7 cellular contexts compared by ENCODE assay signal in the genomic region with DNA sequence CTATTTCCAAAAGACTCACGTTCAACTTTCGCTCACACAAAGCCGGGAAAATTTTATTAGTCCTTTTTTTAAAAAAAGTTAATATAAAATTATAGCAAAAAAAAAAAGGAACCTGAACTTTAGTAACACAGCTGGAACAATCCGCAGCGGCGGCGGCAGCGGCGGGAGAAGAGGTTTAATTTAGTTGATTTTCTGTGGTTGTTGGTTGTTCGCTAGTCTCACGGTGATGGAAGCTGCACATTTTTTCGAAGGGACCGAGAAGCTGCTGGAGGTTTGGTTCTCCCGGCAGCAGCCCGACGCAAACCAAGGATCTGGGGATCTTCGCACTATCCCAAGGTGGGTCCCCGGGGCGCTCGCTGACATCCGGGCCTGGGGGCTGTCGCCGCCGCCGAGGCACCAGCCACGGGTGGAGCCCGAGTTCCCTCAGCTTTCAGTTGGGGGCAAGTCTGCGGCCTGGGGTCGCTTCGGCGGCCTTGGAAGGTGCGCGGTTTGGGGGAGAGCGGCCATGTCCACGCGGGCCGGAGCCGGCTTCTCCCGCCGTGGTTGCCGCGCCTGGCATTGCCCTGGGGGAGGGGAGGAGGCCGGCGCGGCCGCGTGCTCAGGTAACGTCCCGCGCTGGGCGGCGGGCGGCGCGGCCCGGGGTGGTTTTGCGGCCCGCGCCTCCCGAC. TPM values are rescaled to one million over a fixed set of nuclear protein-coding genes. Genes with fewer than 3 reads are reported as not detected.
DNase-seq lines count a peak whose midpoint lies in the region; ATAC-seq and TF ChIP-seq lines count a peak whose summit lies in the region.

No MANE protein-coding gene starts in this region.

- H3K27me3 ChIP-seq in hepatocyte, result no peaks in the 10 kb centered on the region
- no peaks in the 10 kb centered on the region for H3K27me3 ChIP-seq in skeletal muscle tissue (ENCODE audit: control insufficient read depth in 3 of 3, insufficient read depth in 3 of 3, low read length in 3 of 3)

- no peaks in the 10 kb centered on the region for H3K9me2 ChIP-seq in hepatocyte (replicated peaks; ENCODE audit: insufficient read depth)

- peak overlapping the region; percentile 96 to 98 (median 96) for H3K9ac ChIP-seq in skeletal muscle tissue (ENCODE audit: low read depth in 1 of 3, low read length in 3 of 3)

- H4K20me1 ChIP-seq in hepatocyte (ENCODE audit: insufficient read depth, poor library complexity, severe bottlenecking), result peaks cover 47% of the 10 kb centered on the region

- H3K36me3 ChIP-seq in hepatocyte (replicated peaks; ENCODE audit: insufficient read depth, low read depth) (no peaks in the 10 kb centered on the region), skeletal muscle tissue (ENCODE audit: control insufficient read depth in 3 of 3, insufficient read depth in 3 of 3, low read length in 3 of 3) (no peaks in the 10 kb centered on the region)

- WGBS in hepatocyte (ENCODE audit: low lambda C conversion rate, missing lambda C conversion rate), result 2% methylated on average over 55 of the region's 60 CpGs

- H3K4me1 ChIP-seq in hepatocyte (ENCODE audit: insufficient read depth) (peaks cover 20% of the 10 kb centered on the region), skeletal muscle tissue (ENCODE audit: control insufficient read depth in 3 of 3, insufficient read depth in 3 of 3, low read length in 3 of 3) (peaks cover 27 to 38% (median 28%) of the 10 kb centered on the region in 3 donors)

- H3K27ac ChIP-seq in hepatocyte (peak overlapping the region; percentile 88), skeletal muscle tissue (ENCODE audit: low read depth, low read length) (peak overlapping the region; percentile 98)

- peaks cover 51% of the 10 kb centered on the region for H3K79me2 ChIP-seq in hepatocyte

- DNase-seq in RPMI8226 (peak; percentile 51), hepatocyte (ENCODE audit: low spot score) (no peak)
- peak; percentile 4 for DNase-seq in activated naive CD8-positive, alpha-beta T cell treated with anti-CD3 and anti-CD28 coated beads, Interleukin-2, amount 50 U/mL, for 16 hours (ENCODE audit: low read depth, low spot score)

- H3K9me3 ChIP-seq in hepatocyte (ENCODE audit: low read depth), result no peaks in the 10 kb centered on the region
- no peaks in the 10 kb centered on the region for H3K9me3 ChIP-seq in skeletal muscle tissue (ENCODE audit: control insufficient read depth in 3 of 3, low read length in 3 of 3)

- ATAC-seq in GM18511 (IDR thresholded peaks at IDR 0.05; ENCODE audit: unreplicated experiment) (peak; percentile 14), HG02642 (IDR thresholded peaks at IDR 0.05; ENCODE audit: poor library complexity, unreplicated experiment) (peak; percentile 25), HG03565 (IDR thresholded peaks at IDR 0.05; ENCODE audit: unreplicated experiment) (no peak)

- TF ChIP-seq CTCF in hepatocyte (IDR thresholded peaks at IDR 0.05; ENCODE audit: poor library complexity), result no peak

- peak overlapping the region; percentile 83 for H3K4me2 ChIP-seq in hepatocyte

- H3K4me3 ChIP-seq in hepatocyte (peak overlapping the region; percentile 76), skeletal muscle tissue (ENCODE audit: low read length in 3 of 3) (peak overlapping the region; percentile 88 to 95 (median 93))

- peak overlapping the region; percentile 17 for H2AFZ ChIP-seq in hepatocyte

RNA-seq across cellular contexts. Expression of gene AMD1, which starts 0.4 kb away (rescaled TPM):
- total RNA-seq in hepatocyte, result 106 and 108 TPM in 2 replicates
- polyA plus RNA-seq in hepatocyte, result 38.5 and 42.7 TPM in 2 replicates
- 45.9 TPM for total RNA-seq in skeletal muscle tissue

RNA-seq across cellular contexts. Expression of gene CDK19, which starts 59.7 kb away (rescaled TPM):
- 14.3 and 18.6 TPM in 2 replicates for total RNA-seq in hepatocyte
- 3.0 and 7.3 TPM in 2 replicates for polyA plus RNA-seq in hepatocyte
- total RNA-seq in skeletal muscle tissue, result 11.0 TPM
